ENCODE assay signal across 32 cellular contexts in genomic region chr4:30835044-30835443, GRCh38.
"Had no signal": no experiment of that assay in that cellular context is flagged by ENCODE, and none has a peak within 500 bp of the region (broad histone marks: within the 10 kb centered on the region; RNA-seq: fewer than 3 reads in every experiment).

No MANE protein-coding gene starts in this region.

- H3K4me1 Mint-ChIP-seq: immature natural killer cell; memory B cell; natural killer cell; stimulated activated effector memory CD8-positive, alpha-beta T cell treated with anti-CD3 and anti-CD28 coated beads, Interleukin-12 subunit alpha, Interleukin-12 subunit beta, amount 100 ng/mL, for 72 hours had no signal

- H3K36me3 ChIP-seq: esophagus squamous epithelium, heart right ventricle, neutrophil, right atrium auricular region, tibial artery, upper lobe of left lung had no signal

- H3K4me1 ChIP-seq: parathyroid adenoma, testis, upper lobe of left lung had no signal

- H3K4me3 Mint-ChIP-seq: immature natural killer cell; memory B cell; natural killer cell; stimulated activated effector memory CD8-positive, alpha-beta T cell treated with anti-CD3 and anti-CD28 coated beads, Interleukin-12 subunit alpha, Interleukin-12 subunit beta, amount 100 ng/mL, for 72 hours had no signal

- H3K36me3 Mint-ChIP-seq: immature natural killer cell; memory B cell; natural killer cell; stimulated activated effector memory CD8-positive, alpha-beta T cell treated with anti-CD3 and anti-CD28 coated beads, Interleukin-12 subunit alpha, Interleukin-12 subunit beta, amount 100 ng/mL, for 72 hours had no signal

- H3K4me3 ChIP-seq: coronary artery, esophagus squamous epithelium, heart right ventricle, lung, right atrium auricular region, smooth muscle cell, testis, tibial artery, upper lobe of left lung had no signal

- H3K27me3 Mint-ChIP-seq: memory B cell, progenitor cell of endocrine pancreas had no signal

- H3K27ac ChIP-seq: coronary artery, esophagus squamous epithelium, heart right ventricle, neutrophil, parathyroid adenoma, right atrium auricular region, testis, tibial artery, upper lobe of left lung had no signal

- ATAC-seq: left colon; left ventricle myocardium superior; natural killer cell; sciatic nerve; stimulated activated effector memory CD8-positive, alpha-beta T cell treated with anti-CD3 and anti-CD28 coated beads, Interleukin-12 subunit alpha, Interleukin-12 subunit beta, amount 100 ng/mL, for 72 hours had no signal

- DNase-seq: dermis blood vessel endothelial cell; effector memory CD4-positive, alpha-beta T cell; erythroblast; esophagus squamous epithelium; foreskin melanocyte; glutamatergic neuron; heart right ventricle; hippocampal formation; immature natural killer cell; islet precursor cell; kidney glomerular epithelial cell; left colon; left ventricle myocardium superior; natural killer cell; stimulated activated CD4-positive, alpha-beta T cell treated with anti-CD3 and anti-CD28 coated beads, Interleukin-12 subunit alpha, Interleukin-12 subunit beta, amount 100 ng/mL, for 4 hours; stimulated activated CD4-positive, alpha-beta T cell treated with anti-CD3 and anti-CD28 coated beads, Interleukin-2, amount 100 ng/mL, for 24 hours; stimulated activated CD4-positive, alpha-beta T cell treated with anti-CD3 and anti-CD28 coated beads, Interleukin-4, amount 100 ng/mL, for 24 hours; stimulated activated naive CD4-positive, alpha-beta T cell treated with Interleukin-2 at 50 U/mL for 16 hours; substantia nigra; testis; tibial artery had no signal

- H3K79me2 ChIP-seq: parathyroid adenoma had no signal

- H3K27ac Mint-ChIP-seq: immature natural killer cell; memory B cell; natural killer cell; progenitor cell of endocrine pancreas; stimulated activated effector memory CD8-positive, alpha-beta T cell treated with anti-CD3 and anti-CD28 coated beads, Interleukin-12 subunit alpha, Interleukin-12 subunit beta, amount 100 ng/mL, for 72 hours had no signal

- H2AFZ ChIP-seq: parathyroid adenoma had no signal

- H3K27me3 ChIP-seq: esophagus squamous epithelium, heart right ventricle, neutrophil, right atrium auricular region, testis, tibial artery, upper lobe of left lung had no signal

- H3K9me3 ChIP-seq: esophagus squamous epithelium, heart right ventricle, neutrophil, right atrium auricular region, testis, tibial artery, upper lobe of left lung had no signal

- H3K9ac ChIP-seq: parathyroid adenoma had no signal

- H3K4me2 ChIP-seq: smooth muscle cell had no signal
